ENCODE assay signal across 14 cellular contexts in the genomic region with DNA sequence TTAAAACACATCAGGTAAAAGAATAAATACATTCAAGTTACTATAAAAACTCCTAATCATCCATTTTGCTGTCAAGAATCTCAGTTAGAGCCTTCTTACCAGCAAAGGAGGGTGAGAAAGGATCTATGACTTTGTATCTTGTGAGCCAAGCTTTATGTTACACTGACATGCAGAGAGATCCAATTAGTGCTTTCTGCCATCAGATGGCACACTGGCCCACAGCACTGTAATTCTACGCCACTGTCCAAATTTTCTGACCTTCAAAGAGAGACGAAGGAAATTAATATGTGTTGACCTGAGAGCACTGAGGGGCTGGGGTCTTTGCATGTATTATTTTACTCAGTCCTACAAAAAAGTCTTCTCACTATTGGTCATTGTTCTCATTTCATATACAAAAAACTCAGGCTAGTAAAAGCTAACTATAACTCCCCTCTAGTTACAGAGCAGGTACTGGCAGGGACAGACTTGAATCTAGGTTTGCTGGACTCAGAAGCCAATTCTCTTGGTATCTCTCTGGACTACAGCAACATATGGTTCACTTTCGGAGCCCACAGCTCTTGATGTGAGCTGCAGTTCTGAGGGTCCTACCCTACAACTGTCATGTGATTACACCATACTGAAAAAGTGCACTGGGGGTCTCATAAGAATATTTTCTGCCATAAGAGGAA.
DNase-seq lines count a peak whose midpoint lies in the region; ATAC-seq and TF ChIP-seq lines count a peak whose summit lies in the region.
"Had no signal": no experiment of that assay in that cellular context is flagged by ENCODE, and none has a peak within 500 bp of the region (broad histone marks: within the 10 kb centered on the region; RNA-seq: fewer than 3 reads in every experiment).

No MANE protein-coding gene starts in this region.

- intact Hi-C loops in Panc1 (cut with micrococcal nuclease; ENCODE audit: unreplicated experiment), result no loop called here

- H3K27me3 Mint-ChIP-seq in stimulated activated naive B cell treated with anti-CD40 and anti-IgM and Interleukin-4, amounts not matched to agents 10 μg/mL and 1 μg/mL and 100 μg/mL, for 72 hours, result no peaks in the 10 kb centered on the region
- H3K27me3 Mint-ChIP-seq: activated T-helper 17 cell treated with anti-CD3 and anti-CD28 coated beads, Interleukin-2, amount 50 U/mL, for 72 hours had no signal

- in situ Hi-C loops in G401 (cut with HindIII; ENCODE audit: low sequenced_read_pairs), result no loop called here
- in situ Hi-C loops in Panc1 (cut with HindIII; ENCODE audit: low pct_unique_long_range_greater_than_20kb, low sequenced_read_pairs), result no loop called here

- H3K9me3 ChIP-seq in Panc1 (ENCODE audit: control insufficient read depth, insufficient read depth, low read depth, low read length), result no peaks in the 10 kb centered on the region
- H3K9me3 ChIP-seq: BLaER1 had no signal

- H3K4me3 Mint-ChIP-seq in stimulated activated naive B cell treated with anti-CD40 and anti-IgM and Interleukin-4, amounts not matched to agents 10 μg/mL and 1 μg/mL and 100 μg/mL, for 72 hours, result no peak overlapping the region
- H3K4me3 Mint-ChIP-seq: activated T-helper 17 cell treated with anti-CD3 and anti-CD28 coated beads, Interleukin-2, amount 50 U/mL, for 72 hours; brain; natural killer cell treated with Interleukin-12 subunit alpha and Interleukin-12 subunit beta and Interleukin-15 and Interleukin-18, amount 100 ng/mL, for 72 hours had no signal

- no peak overlapping the region for H3K27ac Mint-ChIP-seq in stimulated activated naive B cell treated with anti-CD40 and anti-IgM and Interleukin-4, amounts not matched to agents 10 μg/mL and 1 μg/mL and 100 μg/mL, for 72 hours
- H3K27ac Mint-ChIP-seq: activated T-helper 17 cell treated with anti-CD3 and anti-CD28 coated beads, Interleukin-2, amount 50 U/mL, for 72 hours; natural killer cell treated with Interleukin-12 subunit alpha and Interleukin-12 subunit beta and Interleukin-15 and Interleukin-18, amount 100 ng/mL, for 72 hours had no signal

- H3K9me3 Mint-ChIP-seq in stimulated activated naive B cell treated with anti-CD40 and anti-IgM and Interleukin-4, amounts not matched to agents 10 μg/mL and 1 μg/mL and 100 μg/mL, for 72 hours, result no peaks in the 10 kb centered on the region
- H3K9me3 Mint-ChIP-seq: activated T-helper 17 cell treated with anti-CD3 and anti-CD28 coated beads, Interleukin-2, amount 50 U/mL, for 72 hours; brain; natural killer cell treated with Interleukin-12 subunit alpha and Interleukin-12 subunit beta and Interleukin-15 and Interleukin-18, amount 100 ng/mL, for 72 hours had no signal

- DNase-seq in G401 (ENCODE audit: low spot score) (peak; percentile 69), Panc1 (ENCODE audit: low read depth, low spot score) (no peak), epithelial cell of proximal tubule (ENCODE audit: low read depth) (no peak), myocyte (ENCODE audit: low read depth) (peak; percentile 48), T-helper 9 cell (no peak)
- no peak for DNase-seq in stimulated activated naive B cell treated with anti-CD40 and anti-IgM and Interleukin-4, amounts not matched to agents 10 μg/mL and 1 μg/mL and 100 μg/mL, for 72 hours
- DNase-seq: H7 had no signal

- H3K4me3 ChIP-seq in Panc1 (ENCODE audit: low read depth in 2 of 2, low read length in 2 of 2) (no peak overlapping the region), epithelial cell of proximal tubule (ENCODE audit: low read depth, low read length) (no peak overlapping the region)
- H3K4me3 ChIP-seq: BLaER1 had no signal

- CTCF ChIA-PET in Panc1 (lab: Charles Lee), result no interaction called here

- H3K27ac ChIP-seq in Panc1 (ENCODE audit: low read length), result no peak overlapping the region
- H3K27ac ChIP-seq: BLaER1 had no signal

- no peaks in the 10 kb centered on the region for H3K27me3 ChIP-seq in Panc1 (ENCODE audit: control insufficient read depth, insufficient read depth, low read length)
- H3K27me3 ChIP-seq: BLaER1 had no signal

- H3K4me1 Mint-ChIP-seq in stimulated activated naive B cell treated with anti-CD40 and anti-IgM and Interleukin-4, amounts not matched to agents 10 μg/mL and 1 μg/mL and 100 μg/mL, for 72 hours, result peaks cover 0 to 10% of the 10 kb centered on the region in 2 donors

- no peaks in the 10 kb centered on the region for H3K36me3 ChIP-seq in Panc1 (ENCODE audit: control insufficient read depth, insufficient read depth, low read length)
- H3K36me3 ChIP-seq: BLaER1 had no signal

- no peak for ATAC-seq in Panc1
- no peak for ATAC-seq in HG03135 (IDR thresholded peaks at IDR 0.05; ENCODE audit: unreplicated experiment)
- ATAC-seq in HG03571 (IDR thresholded peaks at IDR 0.05; ENCODE audit: unreplicated experiment), result no peak
- no peak for ATAC-seq in stimulated activated naive B cell treated with anti-CD40 and anti-IgM and Interleukin-4, amounts not matched to agents 10 μg/mL and 1 μg/mL and 100 μg/mL, for 72 hours (replicated peaks)
- ATAC-seq: activated CD4-positive, CD25-positive, alpha-beta regulatory T cell treated with anti-CD3 and anti-CD28 coated beads, Interleukin-2, amount 50 U/mL, for 24 hours; activated T-helper 17 cell treated with anti-CD3 and anti-CD28 coated beads, Interleukin-2, amount 50 U/mL, for 72 hours; natural killer cell treated with Interleukin-12 subunit alpha and Interleukin-12 subunit beta and Interleukin-15 and Interleukin-18, amount 100 ng/mL, for 72 hours had no signal

- H3K36me3 Mint-ChIP-seq in stimulated activated naive B cell treated with anti-CD40 and anti-IgM and Interleukin-4, amounts not matched to agents 10 μg/mL and 1 μg/mL and 100 μg/mL, for 72 hours, result no peaks in the 10 kb centered on the region
- H3K36me3 Mint-ChIP-seq: brain; natural killer cell treated with Interleukin-12 subunit alpha and Interleukin-12 subunit beta and Interleukin-15 and Interleukin-18, amount 100 ng/mL, for 72 hours had no signal

- TF ChIP-seq CTCF in Panc1 (IDR thresholded peaks at IDR 0.05) (peak; percentile 30; the same call in 1 of the 2 replicates), epithelial cell of proximal tubule (conservative IDR thresholded peaks at IDR 0.05; ENCODE audit: low read depth, low read length) (peak; percentile 52)

- BruUV-seq in Panc1 (replicated peaks; lab: Mats Ljungman, UMichigan), result no TSS peak

- POLR2A ChIA-PET in Panc1 (lab: Charles Lee), result no interaction called here

- no peaks in the 10 kb centered on the region for H3K4me1 ChIP-seq in Panc1 (ENCODE audit: control insufficient read depth, insufficient read depth, low read length)

Comparison
In these comparisons a context has a peak if more than half of its experiments do, and no peak if none do; other contexts are left out.
1. DNase-seq: peak in G401 (single experiment) and myocyte (single experiment); none in Panc1 (single experiment), epithelial cell of proximal tubule (single experiment), T-helper 9 cell (single experiment) and stimulated activated naive B cell treated with anti-CD40 and anti-IgM and Interleukin-4, amounts not matched to agents 10 μg/mL and 1 μg/mL and 100 μg/mL, for 72 hours (single experiment).